In genomic region chr5:179818746-179819295, GRCh38 we compare ENCODE assay signal across 8 cellular contexts.
DNase-seq lines count a peak whose midpoint lies in the region; ATAC-seq lines count a peak whose summit lies in the region.

No MANE protein-coding gene starts in this region.

- peak overlapping the region; percentile 84 for H3K27ac ChIP-seq in epithelial cell of prostate
- H3K27ac ChIP-seq in mucosa of rectum (ENCODE audit: low read depth in 2 of 2, low read length in 2 of 2), result peak overlapping the region; percentile 98 to 99

- peaks cover 10 to 16% of the 10 kb centered on the region in 2 donors for H3K36me3 ChIP-seq in mucosa of rectum (ENCODE audit: control insufficient read depth in 2 of 2, insufficient read depth in 2 of 2, low read length in 2 of 2)

- H3K4me3 ChIP-seq in mucosa of rectum (ENCODE audit: low read length in 2 of 2), result peak overlapping the region; percentile 67 to 87

- no peaks in the 10 kb centered on the region for H3K27me3 ChIP-seq in mucosa of rectum (ENCODE audit: control insufficient read depth in 2 of 2, insufficient read depth in 2 of 2, low read length in 2 of 2)

- peak; percentile 77 to 86 for DNase-seq in AML-193 (lab: John Stamatoyannopoulos, UW)
- DNase-seq in NOMO-1 treated with dmso at 0.1 percent for 144 hours (lab: John Stamatoyannopoulos, UW; ENCODE audit: unreplicated experiment), result peak; percentile 93
- peak; percentile 82 for DNase-seq in activated T-cell treated with anti-CD3 and anti-CD28 coated beads for 48 hours (ENCODE audit: low read depth)
- peak; percentile 81 for DNase-seq in epithelial cell of prostate (ENCODE audit: low read depth, low spot score)
- DNase-seq in stimulated activated CD8-positive, alpha-beta memory T cell treated with anti-CD3 and anti-CD28 coated beads, Interleukin-4, amount 100 ng/mL, for 4 hours (ENCODE audit: low read depth in 2 of 2, low spot score in 1 of 2), result peak; percentile 44 to 77

- ATAC-seq in GM18909 (IDR thresholded peaks at IDR 0.05; ENCODE audit: poor library complexity, unreplicated experiment) (peak; percentile 71), HG03135 (IDR thresholded peaks at IDR 0.05; ENCODE audit: unreplicated experiment) (peak; percentile 55)

- no peaks in the 10 kb centered on the region for H3K9me3 ChIP-seq in mucosa of rectum (ENCODE audit: control insufficient read depth in 2 of 2, low read length in 2 of 2)

- peaks cover 42 to 44% of the 10 kb centered on the region in 2 donors for H3K4me1 ChIP-seq in mucosa of rectum (ENCODE audit: control insufficient read depth in 2 of 2, insufficient read depth in 2 of 2, low read length in 2 of 2)

- peak overlapping the region; percentile 70 to 98 for H3K9ac ChIP-seq in mucosa of rectum (ENCODE audit: low read depth in 1 of 2, low read length in 2 of 2)

Comparison
In these comparisons a context has a peak if more than half of its experiments do, and no peak if none do; other contexts are left out.
1. Peak in every context shown above with its lines: DNase-seq, ATAC-seq, H3K4me3 ChIP-seq and H3K27ac ChIP-seq.